ENCODE assay signal across 30 cellular contexts in genomic region chr3:139044366-139045210, GRCh38. TPM values are rescaled to one million over a fixed set of nuclear protein-coding genes. Genes with fewer than 3 reads are reported as not detected.
DNase-seq lines count a peak whose midpoint lies in the region; ATAC-seq and TF ChIP-seq lines count a peak whose summit lies in the region.
"Had no signal": no experiment of that assay in that cellular context is flagged by ENCODE, and none has a peak within 500 bp of the region (broad histone marks: within the 10 kb centered on the region; RNA-seq: fewer than 3 reads in every experiment).

TSS of gene PRR23C (minus strand) at chr3:139044892. CDS start at chr3:139044620, 272 bp downstream.

- H3K4me3 ChIP-seq in KMS-11 (IDR thresholded peaks at IDR 0.05; ENCODE audit: insufficient read depth, low read depth, low read length) (no peak within 1 kb of the TSS), epithelial cell of proximal tubule (ENCODE audit: low read depth, low read length) (no peak within 1 kb of the TSS), ovary (no peak within 1 kb of the TSS)
- H3K4me3 ChIP-seq: heart right ventricle, right lobe of liver had no signal

- ATAC-seq in activated CD8-positive, alpha-beta T cell treated with anti-CD3 and anti-CD28 coated beads, Interleukin-2, amount 10 ng/mL, durations not matched to agents 7 days and 5 days, result no peak
- no peak for ATAC-seq in GM18867 (IDR thresholded peaks at IDR 0.05; ENCODE audit: unreplicated experiment)
- ATAC-seq: activated T-helper 17 cell treated with anti-CD3 and anti-CD28 coated beads, Interleukin-2, amount 50 U/mL, for 72 hours; CD8-positive, alpha-beta T cell; esophagus mucosa; heart right ventricle; left colon; stimulated activated memory B cell treated with anti-CD40 and anti-IgM and Interleukin-4, amounts not matched to agents 10 μg/mL and 1 μg/mL and 100 μg/mL, for 72 hours had no signal

- H3K27me3 ChIP-seq in KMS-11 (ENCODE audit: insufficient read depth, low read depth) (no peaks in the 10 kb centered on the region), ovary (no peaks in the 10 kb centered on the region)
- H3K27me3 ChIP-seq: right lobe of liver had no signal

- no peak for TF ChIP-seq EP300 in ovary (IDR thresholded peaks at IDR 0.05)

- H3K4me1 Mint-ChIP-seq in activated CD8-positive, alpha-beta T cell treated with anti-CD3 and anti-CD28 coated beads, Interleukin-2, amount 10 ng/mL, durations not matched to agents 7 days and 5 days (ENCODE audit: low read depth), result no peaks in the 10 kb centered on the region
- H3K4me1 Mint-ChIP-seq: activated naive CD4-positive, alpha-beta T cell treated with anti-CD3 and anti-CD28 coated beads, Interleukin-2, amount 50 U/mL, for 24 hours; activated T-helper 17 cell treated with anti-CD3 and anti-CD28 coated beads, Interleukin-2, amount 50 U/mL, for 72 hours; memory B cell; neural crest cell; stimulated activated memory B cell treated with anti-CD40 and anti-IgM and Interleukin-4, amounts not matched to agents 10 μg/mL and 1 μg/mL and 100 μg/mL, for 72 hours had no signal

- 51 to 69% (median 54%) methylated on average over 52 to 77 of the region's 77 CpGs for WGBS in ovary, 3 donors

- TF ChIP-seq CTCF in GM12873 (IDR thresholded peaks at IDR 0.05; ENCODE audit: insufficient read depth, low read depth, low read length, missing control alignments) (peak; percentile 41), KMS-11 (conservative IDR thresholded peaks at IDR 0.05; ENCODE audit: low read depth, low read length) (0 out of 2 replicates have a peak, but pooled peaks have one; percentile 21), epithelial cell of proximal tubule (conservative IDR thresholded peaks at IDR 0.05; ENCODE audit: low read depth, low read length) (peak; percentile 10), ovary (IDR thresholded peaks at IDR 0.05) (no peak)

- intact Hi-C loops in ovary (cut with DNase I), result no loop called here

- H3K27ac Mint-ChIP-seq in activated CD8-positive, alpha-beta T cell treated with anti-CD3 and anti-CD28 coated beads, Interleukin-2, amount 10 ng/mL, durations not matched to agents 7 days and 5 days, result no peak within 1 kb of the TSS
- H3K27ac Mint-ChIP-seq: activated CD4-positive, alpha-beta memory T cell treated with anti-CD3 and anti-CD28 coated beads for 36 hours; activated naive CD4-positive, alpha-beta T cell treated with anti-CD3 and anti-CD28 coated beads, Interleukin-2, amount 50 U/mL, for 24 hours; activated T-helper 17 cell treated with anti-CD3 and anti-CD28 coated beads, Interleukin-2, amount 50 U/mL, for 72 hours; CD8-positive, alpha-beta T cell; memory B cell; progenitor cell of endocrine pancreas; stimulated activated memory B cell treated with anti-CD40 and anti-IgM and Interleukin-4, amounts not matched to agents 10 μg/mL and 1 μg/mL and 100 μg/mL, for 72 hours had no signal

- H3K9ac ChIP-seq in KMS-11, result no peak within 1 kb of the TSS

- POLR2A ChIA-PET in activated CD8-positive, alpha-beta T cell treated with anti-CD3 and anti-CD28 coated beads, Interleukin-2, amount 10 ng/mL, durations not matched to agents 7 days and 5 days (lab: Charles Lee), result no interaction called here

- H2AFZ ChIP-seq in KMS-11 (ENCODE audit: low read depth), result no peak within 1 kb of the TSS

- H3K9me3 Mint-ChIP-seq in activated CD8-positive, alpha-beta T cell treated with anti-CD3 and anti-CD28 coated beads, Interleukin-2, amount 10 ng/mL, durations not matched to agents 7 days and 5 days (ENCODE audit: insufficient read depth), result peaks cover 3% of the 10 kb centered on the region
- H3K9me3 Mint-ChIP-seq: activated naive CD4-positive, alpha-beta T cell treated with anti-CD3 and anti-CD28 coated beads, Interleukin-2, amount 50 U/mL, for 24 hours had no signal

- DNase-seq in epithelial cell of proximal tubule (ENCODE audit: low read depth) (no peak), ovary (no peak)
- no peak for DNase-seq in activated CD8-positive, alpha-beta T cell treated with anti-CD3 and anti-CD28 coated beads, Interleukin-2, amount 10 ng/mL, durations not matched to agents 7 days and 5 days
- DNase-seq: activated CD4-positive, alpha-beta memory T cell treated with anti-CD3 and anti-CD28 coated beads for 36 hours; anterior cingulate cortex; CD8-positive, alpha-beta T cell; effector memory CD4-positive, alpha-beta T cell; foreskin melanocyte; heart right ventricle; left colon; NCI-H1105; NCI-H1930; NCI-H2227 treated with DMSO at 0.1 percent for 48 hours; stimulated activated CD4-positive, alpha-beta T cell treated with anti-CD3 and anti-CD28 coated beads, Interleukin-4, amount 100 ng/mL, for 24 hours had no signal

- no peaks in the 10 kb centered on the region for H3K36me3 ChIP-seq in KMS-11 (ENCODE audit: insufficient read depth)
- H3K36me3 ChIP-seq in ovary, result no peaks in the 10 kb centered on the region
- H3K36me3 ChIP-seq: heart right ventricle, right lobe of liver had no signal

- H3K4me1 ChIP-seq in KMS-11 (ENCODE audit: low read depth, poor library complexity, severe bottlenecking), result no peaks in the 10 kb centered on the region
- no peaks in the 10 kb centered on the region for H3K4me1 ChIP-seq in ovary (ENCODE audit: insufficient read depth)
- H3K4me1 ChIP-seq: heart right ventricle, right lobe of liver had no signal

- H3K4me3 Mint-ChIP-seq in activated CD8-positive, alpha-beta T cell treated with anti-CD3 and anti-CD28 coated beads, Interleukin-2, amount 10 ng/mL, durations not matched to agents 7 days and 5 days, result no peak within 1 kb of the TSS
- H3K4me3 Mint-ChIP-seq: activated CD4-positive, alpha-beta memory T cell treated with anti-CD3 and anti-CD28 coated beads for 36 hours; activated naive CD4-positive, alpha-beta T cell treated with anti-CD3 and anti-CD28 coated beads, Interleukin-2, amount 50 U/mL, for 24 hours; activated T-helper 17 cell treated with anti-CD3 and anti-CD28 coated beads, Interleukin-2, amount 50 U/mL, for 72 hours; CD8-positive, alpha-beta T cell; memory B cell; neural crest cell; stimulated activated memory B cell treated with anti-CD40 and anti-IgM and Interleukin-4, amounts not matched to agents 10 μg/mL and 1 μg/mL and 100 μg/mL, for 72 hours had no signal

- no peaks in the 10 kb centered on the region for H3K79me2 ChIP-seq in KMS-11 (ENCODE audit: insufficient read depth, low read depth)

- no peaks in the 10 kb centered on the region for H3K9me3 ChIP-seq in ovary
- H3K9me3 ChIP-seq: right lobe of liver had no signal

- H3K27ac ChIP-seq in KMS-11 (no peak within 1 kb of the TSS), temporal lobe (ENCODE audit: low read depth, low read length) (peak within 1 kb of the TSS; percentile 17), ovary (no peak within 1 kb of the TSS)
- H3K27ac ChIP-seq: heart right ventricle, right lobe of liver, RWPE1 had no signal

- TF ChIP-seq POLR2A in ovary (IDR thresholded peaks at IDR 0.05), result no peak

- no peak within 1 kb of the TSS for H3K4me2 ChIP-seq in KMS-11

- H3K27me3 Mint-ChIP-seq in activated CD8-positive, alpha-beta T cell treated with anti-CD3 and anti-CD28 coated beads, Interleukin-2, amount 10 ng/mL, durations not matched to agents 7 days and 5 days (ENCODE audit: low read depth), result no peaks in the 10 kb centered on the region
- H3K27me3 Mint-ChIP-seq: activated CD4-positive, alpha-beta memory T cell treated with anti-CD3 and anti-CD28 coated beads for 36 hours; activated naive CD4-positive, alpha-beta T cell treated with anti-CD3 and anti-CD28 coated beads, Interleukin-2, amount 50 U/mL, for 24 hours; progenitor cell of endocrine pancreas had no signal

- CTCF ChIA-PET in activated CD8-positive, alpha-beta T cell treated with anti-CD3 and anti-CD28 coated beads, Interleukin-2, amount 10 ng/mL, durations not matched to agents 7 days and 5 days (lab: Charles Lee), result no interaction called here

- no peaks in the 10 kb centered on the region; the same call in 1 of the 2 replicates for H4K20me1 ChIP-seq in KMS-11 (ENCODE audit: insufficient read depth)

- H3K36me3 Mint-ChIP-seq in activated CD8-positive, alpha-beta T cell treated with anti-CD3 and anti-CD28 coated beads, Interleukin-2, amount 10 ng/mL, durations not matched to agents 7 days and 5 days (ENCODE audit: low read depth), result no peaks in the 10 kb centered on the region
- H3K36me3 Mint-ChIP-seq: activated naive CD4-positive, alpha-beta T cell treated with anti-CD3 and anti-CD28 coated beads, Interleukin-2, amount 50 U/mL, for 24 hours; CD8-positive, alpha-beta T cell; memory B cell; stimulated activated memory B cell treated with anti-CD40 and anti-IgM and Interleukin-4, amounts not matched to agents 10 μg/mL and 1 μg/mL and 100 μg/mL, for 72 hours had no signal

RNA-seq across cellular contexts. Expression of gene PRR23C, which starts in this region (rescaled TPM):
- not detected in 2 replicates for total RNA-seq in epithelial cell of proximal tubule
- total RNA-seq in temporal lobe, result not detected
- total RNA-seq in ovary, result not detected
- polyA plus RNA-seq in ovary, result not detected
- total RNA-seq in activated CD8-positive, alpha-beta T cell treated with anti-CD3 and anti-CD28 coated beads, Interleukin-2, amount 10 ng/mL, durations not matched to agents 7 days and 5 days, result not detected
- total RNA-seq: activated CD4-positive, alpha-beta memory T cell treated with anti-CD3 and anti-CD28 coated beads for 36 hours; activated T-helper 17 cell treated with anti-CD3 and anti-CD28 coated beads, Interleukin-2, amount 50 U/mL, for 72 hours; CD8-positive, alpha-beta T cell; esophagus mucosa; heart right ventricle; left colon; neural crest cell; progenitor cell of endocrine pancreas; right lobe of liver; SK-MEL-5; T-helper 1 cell treated with Interleukin-12 subunit alpha and Interleukin-12 subunit beta and Interleukin-4 antibody, amounts not matched to agents 30 ng/mL and 1 ng/mL, for 36 hours; urinary bladder had no signal
- polyA plus RNA-seq: heart right ventricle, urinary bladder had no signal

Comparison
In these comparisons a context has a peak if more than half of its experiments do, and no peak if none do; other contexts are left out.
1. CTCF ChIP-seq: peak in GM12873 (single experiment), KMS-11 (single experiment) and epithelial cell of proximal tubule (single experiment); none in ovary (0 of 3).